Comparison of ENCODE assay signal across 8 cellular contexts in the genomic region with DNA sequence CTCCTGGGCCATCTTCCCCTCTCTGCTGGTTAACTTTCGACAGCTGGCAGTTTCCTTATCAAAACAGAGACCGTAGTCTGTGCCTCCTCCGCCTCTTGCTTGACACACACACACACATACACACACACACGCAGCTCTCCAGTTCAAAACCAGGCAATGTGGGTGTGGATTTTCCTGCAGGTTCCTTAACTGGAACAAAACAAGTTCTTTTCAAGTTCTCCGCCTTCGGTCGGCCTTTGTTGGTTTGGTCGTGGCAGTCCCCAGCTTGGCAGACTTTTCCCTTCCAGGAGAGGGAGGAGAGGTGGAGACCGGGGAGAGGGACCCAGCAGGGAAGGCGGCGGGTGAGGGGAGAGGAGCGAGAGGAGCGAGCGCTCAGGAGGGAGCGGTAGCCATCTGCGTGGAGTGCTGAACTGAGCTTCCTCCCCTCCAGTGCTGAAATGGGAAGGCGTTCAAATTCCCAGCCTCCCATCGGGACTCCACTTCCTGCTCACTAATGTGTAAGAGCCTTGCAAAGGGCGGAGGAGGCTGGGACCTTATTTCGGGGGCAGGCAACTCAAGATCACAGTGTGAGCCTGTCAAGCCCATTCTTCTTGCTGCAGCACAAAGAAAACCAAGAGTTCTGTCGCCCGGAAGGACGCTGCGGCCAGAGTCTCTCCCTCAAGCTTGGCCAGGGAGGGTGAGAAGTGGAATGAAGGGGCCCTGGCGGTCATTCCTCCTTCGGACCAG.
A peak's percentile ranks its signal among the peaks of the same experiment; 100 is the strongest.
DNase-seq lines count a peak whose midpoint lies in the region; ATAC-seq, FAIRE-seq and TF ChIP-seq lines count a peak whose summit lies in the region.
"Had no signal": no experiment of that assay in that cellular context is flagged by ENCODE, and none has a peak within 500 bp of the region (broad histone marks: within the 10 kb centered on the region; RNA-seq: fewer than 3 reads in every experiment).

No MANE protein-coding gene starts in this region.

- FAIRE-seq in HTR-8/SVneo (lab: Jason Lieb, UNC), result no peak
- FAIRE-seq: islet of Langerhans had no signal

- H3K27me3 Mint-ChIP-seq in IgD-negative memory B cell, result peaks cover 12% of the 10 kb centered on the region
- peaks cover 32% of the 10 kb centered on the region for H3K27me3 Mint-ChIP-seq in activated T-helper 17 cell treated with anti-CD3 and anti-CD28 coated beads, Interleukin-2, amount 50 U/mL, for 72 hours
- H3K27me3 Mint-ChIP-seq in neural crest cell (ENCODE audit: low read depth), result peaks cover 84% of the 10 kb centered on the region

- H3K4me1 Mint-ChIP-seq in IgD-negative memory B cell (peaks cover 7 to 20% (median 10%) of the 10 kb centered on the region in 3 donors), neural crest cell (peaks cover 92% of the 10 kb centered on the region)
- peaks cover 11% of the 10 kb centered on the region for H3K4me1 Mint-ChIP-seq in activated T-helper 17 cell treated with anti-CD3 and anti-CD28 coated beads, Interleukin-2, amount 50 U/mL, for 72 hours

- no peak for TF ChIP-seq CTCF in neural crest cell (conservative IDR thresholded peaks at IDR 0.05)

- H3K27ac Mint-ChIP-seq in IgD-negative memory B cell (no peak overlapping the region), neural crest cell (ENCODE audit: unreplicated experiment) (peak overlapping the region; percentile 87)
- peak overlapping the region; percentile 33 for H3K27ac Mint-ChIP-seq in activated T-helper 17 cell treated with anti-CD3 and anti-CD28 coated beads, Interleukin-2, amount 50 U/mL, for 72 hours

- peaks cover 0 to 3% (median 0%) of the 10 kb centered on the region in 3 donors for H3K9me3 Mint-ChIP-seq in IgD-negative memory B cell
- H3K9me3 Mint-ChIP-seq in activated T-helper 17 cell treated with anti-CD3 and anti-CD28 coated beads, Interleukin-2, amount 50 U/mL, for 72 hours, result no peaks in the 10 kb centered on the region
- no peaks in the 10 kb centered on the region for H3K9me3 Mint-ChIP-seq in neural crest cell

- peak; percentile 61 for ATAC-seq in GM18511 (IDR thresholded peaks at IDR 0.05; ENCODE audit: unreplicated experiment)
- peak; percentile 38 for ATAC-seq in activated T-helper 17 cell treated with anti-CD3 and anti-CD28 coated beads, Interleukin-2, amount 50 U/mL, for 72 hours (replicated peaks)

- peak overlapping the region; percentile 21 to 88 (median 72) for H3K4me3 Mint-ChIP-seq in IgD-negative memory B cell
- peak overlapping the region; percentile 57 for H3K4me3 Mint-ChIP-seq in activated T-helper 17 cell treated with anti-CD3 and anti-CD28 coated beads, Interleukin-2, amount 50 U/mL, for 72 hours
- peak overlapping the region; percentile 88 for H3K4me3 Mint-ChIP-seq in neural crest cell

- peak; percentile 56 for DNase-seq in globus pallidus (ENCODE audit: low spot score)
- DNase-seq in neural crest cell (ENCODE audit: low read depth, low spot score), result peak; percentile 40
- no peak for DNase-seq in HTR-8/SVneo (ENCODE audit: insufficient read length, low spot score)
- DNase-seq in SHP77 treated with DMSO at 0.1 percent for 48 hours (lab: John Stamatoyannopoulos, UW), result no peak

- H3K36me3 Mint-ChIP-seq in IgD-negative memory B cell (no peaks in the 10 kb centered on the region), neural crest cell (ENCODE audit: low read depth) (peaks cover 17% of the 10 kb centered on the region)
- no peaks in the 10 kb centered on the region for H3K36me3 Mint-ChIP-seq in activated T-helper 17 cell treated with anti-CD3 and anti-CD28 coated beads, Interleukin-2, amount 50 U/mL, for 72 hours (ENCODE audit: low read depth)

Comparison
In these comparisons a context has a peak if more than half of its experiments do, and no peak if none do; other contexts are left out.
1. H3K27ac Mint-ChIP-seq: peak in activated T-helper 17 cell treated with anti-CD3 and anti-CD28 coated beads, Interleukin-2, amount 50 U/mL, for 72 hours (single experiment) and neural crest cell (single experiment); none in IgD-negative memory B cell (0 of 3).
2. DNase-seq: peak in globus pallidus (single experiment) and neural crest cell (single experiment); none in HTR-8/SVneo (single experiment) and SHP77 treated with DMSO at 0.1 percent for 48 hours (single experiment).
3. Peak in every context shown above with its lines, with median percentiles within 50 percentile points of each other: H3K4me3 Mint-ChIP-seq.